26 cellular contexts compared by ENCODE assay signal in the genomic region with DNA sequence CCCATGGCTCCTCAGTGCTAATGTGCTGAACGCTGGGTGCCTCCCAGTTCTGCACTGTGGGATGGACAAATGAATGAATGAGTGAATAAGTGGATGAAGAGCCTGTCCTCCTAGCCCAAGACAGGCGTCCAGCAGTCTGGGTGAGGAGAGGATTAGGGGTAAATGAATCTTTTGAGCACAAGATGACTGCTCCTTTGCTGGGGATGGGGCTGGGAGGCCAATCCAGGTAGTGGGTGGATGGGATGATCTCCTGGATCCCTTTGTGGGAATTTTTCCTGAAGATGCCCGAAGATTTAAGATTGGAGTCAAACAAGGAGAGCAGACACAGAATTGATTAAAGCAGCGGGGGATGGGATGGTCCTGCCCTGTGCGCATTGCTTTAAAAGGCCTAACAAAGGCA.
"Had no signal": no experiment of that assay in that cellular context is flagged by ENCODE, and none has a peak within 500 bp of the region (broad histone marks: within the 10 kb centered on the region; RNA-seq: fewer than 3 reads in every experiment).

No MANE protein-coding gene starts in this region.

- DNase-seq: dorsolateral prefrontal cortex; effector CD4-positive, alpha-beta T cell; gastrocnemius medialis; glutamatergic neuron; heart right ventricle; hippocampal formation; left cardiac atrium; left ventricle myocardium inferior; nucleus accumbens; stimulated activated CD4-positive, alpha-beta T cell treated with anti-CD3 and anti-CD28 coated beads, Interleukin-2, amount 100 ng/mL, for 24 hours; stimulated activated CD4-positive, alpha-beta T cell treated with anti-CD3 and anti-CD28 coated beads, Interleukin-4, amount 100 ng/mL, for 4 hours; stimulated activated naive CD8-positive, alpha-beta T cell treated with anti-CD3 and anti-CD28 coated beads, Interleukin-15, Interleukin-2, amounts not matched to agents 100 U/mL and 50 U/mL, for 24 hours; substantia nigra; testis; tibial artery had no signal

- H3K27me3 ChIP-seq: gastrocnemius medialis, right atrium auricular region, testis had no signal

- H3K9me3 ChIP-seq: gastrocnemius medialis, heart right ventricle, left ventricle myocardium inferior, prostate gland, right atrium auricular region, testis, tibial artery had no signal

- H3K27ac Mint-ChIP-seq: memory B cell; stimulated activated memory B cell treated with anti-CD40 and anti-IgM and Interleukin-4, amounts not matched to agents 10 μg/mL and 1 μg/mL and 100 μg/mL, for 72 hours; type B pancreatic cell had no signal

- H3K4me3 ChIP-seq: dorsolateral prefrontal cortex, gastrocnemius medialis, heart right ventricle, left ventricle myocardium inferior, lung, prostate gland, right atrium auricular region, smooth muscle cell, testis, tibial artery had no signal

- ATAC-seq: gastrocnemius medialis; heart right ventricle; left cardiac atrium; natural killer cell treated with Interleukin-12 subunit alpha and Interleukin-12 subunit beta and Interleukin-15 and Interleukin-18, amount 100 ng/mL, for 72 hours; sciatic nerve; stimulated activated memory B cell treated with anti-CD40 and anti-IgM and Interleukin-4, amounts not matched to agents 10 μg/mL and 1 μg/mL and 100 μg/mL, for 72 hours; stimulated activated naive CD8-positive, alpha-beta T cell treated with anti-CD3 and anti-CD28 coated beads, Interleukin-15, Interleukin-2, amounts not matched to agents 100 U/mL and 50 U/mL, for 24 hours had no signal

- H3K4me2 ChIP-seq: smooth muscle cell had no signal

- H3K4me1 Mint-ChIP-seq: stimulated activated memory B cell treated with anti-CD40 and anti-IgM and Interleukin-4, amounts not matched to agents 10 μg/mL and 1 μg/mL and 100 μg/mL, for 72 hours had no signal

- H3K36me3 ChIP-seq: gastrocnemius medialis, heart right ventricle, left ventricle myocardium inferior, prostate gland, right atrium auricular region, tibial artery had no signal

- FAIRE-seq: colon, islet of Langerhans had no signal

- H3K4me3 Mint-ChIP-seq: memory B cell; natural killer cell treated with Interleukin-12 subunit alpha and Interleukin-12 subunit beta and Interleukin-15 and Interleukin-18, amount 100 ng/mL, for 72 hours; stimulated activated memory B cell treated with anti-CD40 and anti-IgM and Interleukin-4, amounts not matched to agents 10 μg/mL and 1 μg/mL and 100 μg/mL, for 72 hours; type B pancreatic cell had no signal

- H3K27ac ChIP-seq: dorsolateral prefrontal cortex, gastrocnemius medialis, heart right ventricle, left ventricle myocardium inferior, prostate gland, right atrium auricular region, testis, tibial artery had no signal

- H3K36me3 Mint-ChIP-seq: memory B cell; natural killer cell treated with Interleukin-12 subunit alpha and Interleukin-12 subunit beta and Interleukin-15 and Interleukin-18, amount 100 ng/mL, for 72 hours; stimulated activated memory B cell treated with anti-CD40 and anti-IgM and Interleukin-4, amounts not matched to agents 10 μg/mL and 1 μg/mL and 100 μg/mL, for 72 hours; type B pancreatic cell had no signal

- H3K9me3 Mint-ChIP-seq: type B pancreatic cell had no signal

- H3K4me1 ChIP-seq: gastrocnemius medialis, heart right ventricle, left ventricle myocardium inferior, prostate gland, right atrium auricular region, testis, tibial artery had no signal
